ENCODE assay signal across 1 cellular context in genomic region chr11:119368121-119369034, GRCh38.
TF ChIP-seq lines count a peak whose summit lies in the region.

No MANE protein-coding gene starts in this region.

TF ChIP-seq in K562, 482 proteins besides CTCF, POLR2A, EP300 and RAD21 (continued from another document):
- TF ChIP-seq PBX2 (CRISPR knock-in tag; IDR thresholded peaks at IDR 0.05; ENCODE audit: low read depth) (no peak), PBX2 (tag; conservative IDR thresholded peaks at IDR 0.05; ENCODE audit: low read depth) (no peak), KLF1 (tag; IDR thresholded peaks at IDR 0.05) (no peak), JUND (IDR thresholded peaks at IDR 0.05; ENCODE audit: borderline replicate concordance, low read depth, low read length) (peak; percentile 87), JUND (tag; IDR thresholded peaks at IDR 0.05; ENCODE audit: borderline replicate concordance, low read depth, low read length) (peak; percentile 80; the same call in 2 of the 3 replicates), TRIM25 (IDR thresholded peaks at IDR 0.05; ENCODE audit: borderline replicate concordance) (no peak), SAP30 (IDR thresholded peaks at IDR 0.05; ENCODE audit: borderline replicate concordance, insufficient read depth, low read depth, low read length, poor library complexity, severe bottlenecking) (no peak)
TF ChIP-seq in K562: peak in this region for 51.
